8 cellular contexts compared by ENCODE assay signal in genomic region chr11:9384535-9385287, GRCh38. TPM values are rescaled to one million over a fixed set of nuclear protein-coding genes. Genes with fewer than 3 reads are reported as not detected.
DNase-seq lines count a peak whose midpoint lies in the region; ATAC-seq and TF ChIP-seq lines count a peak whose summit lies in the region.

Gene IPO7 (plus strand): TSS chr11:9384652. CDS start chr11:9384764, 112 bp downstream.

- ATAC-seq in GM21515 (IDR thresholded peaks at IDR 0.05; ENCODE audit: unreplicated experiment) (peak; percentile 94), PC-3 (peak; percentile 94), esophagus mucosa (peak; percentile 98)

- peaks cover 30% of the 10 kb centered on the region for H3K4me1 Mint-ChIP-seq in activated T-cell treated with anti-CD3 and anti-CD28 coated beads, Interleukin-2, amount 50 U/mL, for 24 hours (ENCODE audit: low read depth)

- H3K36me3 ChIP-seq in PC-3 (ENCODE audit: low read depth, low read length), result peaks cover 12% of the 10 kb centered on the region; the same call in 1 of the 2 replicates

- H3K27ac ChIP-seq in PC-3 (ENCODE audit: low read length), result peak within 1 kb of the TSS; percentile 82

- H3K9me2 ChIP-seq in PC-3 (replicated peaks; ENCODE audit: low read length), result no peaks in the 10 kb centered on the region

- POLR2A ChIA-PET in PC-3 (lab: Charles Lee; ENCODE audit: unreplicated experiment), result interaction anchor here (0.6 to 0.7 kb wide), 2 partner anchors 103 to 455 kb away, joined by 3 read pairs; no protein-coding TSS in a partner anchor

- CTCF ChIA-PET in PC-3 (lab: Charles Lee), result interaction anchor here (0.8 kb wide), 1 partner anchor 120 kb away, joined by 3 read pairs; no protein-coding TSS in a partner anchor

- peak within 1 kb of the TSS; percentile 98 for H3K4me3 ChIP-seq in PC-3 (ENCODE audit: low read length)

- intact Hi-C loops in PC-3 (cut with micrococcal nuclease), result loop anchor here (1.0 to 2.0 kb wide), 2 partner anchors 20 to 70 kb away; partner anchors contain the start of gene TMEM41B

- peak within 1 kb of the TSS; percentile 98 for H3K27ac Mint-ChIP-seq in activated T-cell treated with anti-CD3 and anti-CD28 coated beads, Interleukin-2, amount 50 U/mL, for 24 hours

- no peaks in the 10 kb centered on the region for H3K27me3 Mint-ChIP-seq in activated T-cell treated with anti-CD3 and anti-CD28 coated beads, Interleukin-2, amount 50 U/mL, for 24 hours

- H3K4me3 Mint-ChIP-seq in activated T-cell treated with anti-CD3 and anti-CD28 coated beads, Interleukin-2, amount 50 U/mL, for 24 hours, result peak within 1 kb of the TSS; percentile 98

- peaks cover 45% of the 10 kb centered on the region for H3K36me3 Mint-ChIP-seq in activated T-cell treated with anti-CD3 and anti-CD28 coated beads, Interleukin-2, amount 50 U/mL, for 24 hours (ENCODE audit: low read depth)

- BruUV-seq in PC-3 (replicated peaks; lab: Mats Ljungman, UMichigan), result no TSS peak

- TF ChIP-seq CTCF in PC-3 (conservative IDR thresholded peaks at IDR 0.05; ENCODE audit: low read depth, low read length), result peak; percentile 41

- no peaks in the 10 kb centered on the region for H3K27me3 ChIP-seq in PC-3 (ENCODE audit: low read length)

- peaks cover 9% of the 10 kb centered on the region for H3K4me1 ChIP-seq in PC-3 (ENCODE audit: insufficient read depth, low read length)

- H3K79me2 ChIP-seq in PC-3 (ENCODE audit: low read length), result peaks cover 56% of the 10 kb centered on the region

- no peaks in the 10 kb centered on the region for H3K9me3 ChIP-seq in PC-3 (ENCODE audit: low read length)

- peak; percentile 72 for DNase-seq in DMS114 treated with DMSO at 0.1 percent for 48 hours (lab: John Stamatoyannopoulos, UW; ENCODE audit: unreplicated experiment)
- peak; percentile 90 for DNase-seq in HuH-7 (ENCODE audit: low spot score)
- peak; percentile 90 for DNase-seq in PC-3
- peak; percentile 91 for DNase-seq in activated T-cell treated with anti-CD3 and anti-CD28 coated beads, Interleukin-2, amount 50 U/mL, for 24 hours
- peak; percentile 93 for DNase-seq in myocyte (ENCODE audit: low read depth)
- peak; percentile 78 to 88 for DNase-seq in stimulated activated CD8-positive, alpha-beta memory T cell treated with anti-CD3 and anti-CD28 coated beads, Interleukin-7, amount 100 ng/mL, for 48 hours (ENCODE audit: extremely low read depth in 1 of 2, low read depth in 1 of 2)

- H3F3A ChIP-seq in PC-3 (ENCODE audit: low read length, unreplicated experiment), result no peaks in the 10 kb centered on the region

- peak within 1 kb of the TSS; percentile 100 for H3K9ac ChIP-seq in PC-3 (ENCODE audit: low read length)

- peak within 1 kb of the TSS; percentile 88 for H3K4me2 ChIP-seq in PC-3 (ENCODE audit: low read length)

- peaks cover 37% of the 10 kb centered on the region for H4K20me1 ChIP-seq in PC-3 (ENCODE audit: low read length)

- peak within 1 kb of the TSS; percentile 82 for H2AFZ ChIP-seq in PC-3 (ENCODE audit: low read length)

- H3K9me3 Mint-ChIP-seq in activated T-cell treated with anti-CD3 and anti-CD28 coated beads, Interleukin-2, amount 50 U/mL, for 24 hours, result no peaks in the 10 kb centered on the region

RNA-seq across cellular contexts. Expression of gene IPO7, which starts in this region (rescaled TPM):
- total RNA-seq in PC-3 (2014; rRNA removed), result 78.9 and 109 TPM in 2 replicates
- 72.1 TPM for total RNA-seq in esophagus mucosa
- total RNA-seq in myocyte, result 162 and 183 TPM in 2 replicates
- polyA plus RNA-seq in myocyte (2012), result 32.2 TPM

Comparison
In these comparisons a context has a peak if more than half of its experiments do, and no peak if none do; other contexts are left out.
1. Peak in every context shown above with its lines: DNase-seq, ATAC-seq, H3K4me3 ChIP-seq and H3K27ac ChIP-seq.